ENCODE assay signal across 20 cellular contexts in genomic region chr12:130440411-130441080, GRCh38.
A peak's percentile ranks its signal among the peaks of the same experiment; 100 is the strongest.
DNase-seq lines count a peak whose midpoint lies in the region; ATAC-seq, FAIRE-seq and TF ChIP-seq lines count a peak whose summit lies in the region.
"Had no signal": no experiment of that assay in that cellular context is flagged by ENCODE, and none has a peak within 500 bp of the region (broad histone marks: within the 10 kb centered on the region; RNA-seq: fewer than 3 reads in every experiment).

No MANE protein-coding gene starts in this region.

- in situ Hi-C loops in HepG2 (cut with HindIII; ENCODE audit: extremely low pct_ligation_motif_present, low pct_unique_long_range_greater_than_20kb), result no loop called here

- 74% methylated on average over 11 of the region's 23 CpGs for WGBS in right lobe of liver (ENCODE audit: insufficient coverage, low coverage, low lambda C conversion rate, missing lambda C conversion rate)
- WGBS in HepG2 (ENCODE audit: low lambda C conversion rate), result 50% methylated on average over 16 of the region's 23 CpGs
- WGBS in aorta, 2 donors, result 92% methylated on average over 23 of the region's 23 CpGs

- H3K9ac ChIP-seq in HepG2 (ENCODE audit: insufficient read depth, low read depth, low read length), result no peak overlapping the region
- H3K9ac ChIP-seq: BLaER1 had no signal

- no peak for TF ChIP-seq POLR2A in right lobe of liver (IDR thresholded peaks at IDR 0.05)
- TF ChIP-seq POLR2A in HepG2 (IDR thresholded peaks at IDR 0.05; ENCODE audit: insufficient read depth in 1 of 2, low read depth in 2 of 2, low read length in 2 of 2), result no peak

- no peak for FAIRE-seq in HepG2 (lab: Jason Lieb, UNC)
- FAIRE-seq: GM12878, GM19239, H1 had no signal

- BruUV-seq in HepG2 (replicated peaks; lab: Mats Ljungman, UMichigan), result no TSS peak

- H4K20me1 ChIP-seq in HepG2 (ENCODE audit: insufficient read depth, low read length), result no peaks in the 10 kb centered on the region
- H4K20me1 ChIP-seq: BLaER1 had no signal

- POLR2A ChIA-PET in HepG2 (lab: Yijun Ruan, JAX), result no interaction called here

- no peak overlapping the region for H3K4me2 ChIP-seq in HepG2 (ENCODE audit: low read depth, low read length)
- H3K4me2 ChIP-seq: BLaER1 had no signal

- intact Hi-C loops in right lobe of liver (cut with DNase I), result no loop called here
- intact Hi-C loops in HepG2 (cut with micrococcal nuclease; ENCODE audit: unreplicated experiment), result no loop called here
- intact Hi-C loops in lower lobe of right lung (cut with DNase I), result no loop called here
- intact Hi-C loops in posterior vena cava (cut with DNase I), result no loop called here
- intact Hi-C loops in aorta (cut with DNase I), result no loop called here

- H3K36me3 ChIP-seq in right lobe of liver, result no peaks in the 10 kb centered on the region
- no peaks in the 10 kb centered on the region for H3K36me3 ChIP-seq in HepG2 (replicated peaks in 1 of 2; ENCODE audit: control insufficient read depth in 1 of 2, insufficient read depth in 2 of 2, low read length in 2 of 2)
- no peaks in the 10 kb centered on the region for H3K36me3 ChIP-seq in lower lobe of right lung
- H3K36me3 ChIP-seq in aorta (ENCODE audit: control insufficient read depth in 1 of 2, insufficient read depth in 2 of 2, low read length in 1 of 2), result no peaks in the 10 kb centered on the region
- H3K36me3 ChIP-seq: BLaER1 had no signal

- TF ChIP-seq EP300 in HepG2 (IDR thresholded peaks at IDR 0.05; ENCODE audit: low read depth in 2 of 2, low read length in 2 of 2) (no peak), HepG2 (CRISPR knock-in tag; IDR thresholded peaks at IDR 0.05; ENCODE audit: borderline replicate concordance) (no peak)

- no peak overlapping the region for H3K27ac ChIP-seq in right lobe of liver
- H3K27ac ChIP-seq in HepG2 (ENCODE audit: extremely low read length, insufficient read depth, low read length), result no peak overlapping the region
- H3K27ac ChIP-seq in lower lobe of right lung, result no peak overlapping the region
- H3K27ac ChIP-seq in aorta (ENCODE audit: low read depth in 1 of 2, low read length in 2 of 2), result no peak overlapping the region
- H3K27ac ChIP-seq: BLaER1 had no signal

- no peak overlapping the region for H3K4me3 ChIP-seq in right lobe of liver
- no peak overlapping the region for H3K4me3 ChIP-seq in HepG2 (replicated peaks in 1 of 3; ENCODE audit: insufficient read depth in 1 of 3, low read depth in 2 of 3, low read length in 3 of 3)
- H3K4me3 ChIP-seq in lower lobe of right lung, result no peak overlapping the region
- no peak overlapping the region for H3K4me3 ChIP-seq in aorta (ENCODE audit: low read length in 2 of 2)
- H3K4me3 ChIP-seq: BLaER1, GM12878 had no signal

- no peaks in the 10 kb centered on the region for H3K79me2 ChIP-seq in HepG2 (ENCODE audit: insufficient read depth, low read length)

- H2AFZ ChIP-seq in HepG2 (ENCODE audit: low read length), result no peak overlapping the region

- H3K27me3 ChIP-seq in right lobe of liver, result no peaks in the 10 kb centered on the region
- H3K27me3 ChIP-seq in HepG2 (ENCODE audit: control insufficient read depth in 1 of 2, insufficient read depth in 2 of 2, low read length in 2 of 2), result peaks cover 2 to 14% of the 10 kb centered on the region in 2 experiments; a peak in 1 of 5 replicates
- H3K27me3 ChIP-seq in lower lobe of right lung (ENCODE audit: low read depth), result no peaks in the 10 kb centered on the region
- H3K27me3 ChIP-seq in aorta (ENCODE audit: control insufficient read depth in 1 of 2, insufficient read depth in 2 of 2, low read length in 1 of 2), result no peaks in the 10 kb centered on the region
- H3K27me3 ChIP-seq: BLaER1 had no signal

- no peak for TF ChIP-seq CTCF in right lobe of liver (IDR thresholded peaks at IDR 0.05)
- TF ChIP-seq CTCF in HepG2 (CRISPR knock-in tag; IDR thresholded peaks at IDR 0.05), result no peak
- TF ChIP-seq CTCF in lower lobe of right lung (IDR thresholded peaks at IDR 0.05), result no peak

- DNase-seq in right lobe of liver (peak in 2 of 3 donors; percentile 2 to 39), HepG2 (ENCODE audit: low spot score) (no peak), lower lobe of right lung (peak; percentile 26), posterior vena cava (ENCODE audit: low spot score) (peak; percentile 53), aorta (peak; percentile 17 to 40), NCI-H748 (lab: John Stamatoyannopoulos, UW; ENCODE audit: unreplicated experiment) (no peak), NCI-H146 (lab: John Stamatoyannopoulos, UW) (no peak), NCI-H1436 treated with DMSO at 0.1 percent for 48 hours (lab: John Stamatoyannopoulos, UW) (no peak)
- DNase-seq: 8988T; Calu3; CD8-positive, alpha-beta T cell; DMS 273 treated with DMSO at 0.1 percent for 48 hours; DMS53; DND-41; EL; H9 had no signal

- ATAC-seq in right lobe of liver, result no peak
- no peak for ATAC-seq in HepG2
- no peak for ATAC-seq in lower lobe of right lung
- no peak for ATAC-seq in aorta (ENCODE audit: low FRiP score)
- ATAC-seq: CD8-positive, alpha-beta T cell; GM12878 had no signal

- H3K4me1 ChIP-seq in right lobe of liver, result no peaks in the 10 kb centered on the region
- H3K4me1 ChIP-seq in HepG2 (ENCODE audit: insufficient read depth, low read length), result no peaks in the 10 kb centered on the region
- H3K4me1 ChIP-seq in lower lobe of right lung, result no peaks in the 10 kb centered on the region
- H3K4me1 ChIP-seq in aorta (ENCODE audit: control insufficient read depth in 1 of 2, insufficient read depth in 2 of 2, low read length in 2 of 2), result no peaks in the 10 kb centered on the region
- H3K4me1 ChIP-seq: BLaER1 had no signal

- H3K9me3 ChIP-seq in right lobe of liver, result no peaks in the 10 kb centered on the region
- no peaks in the 10 kb centered on the region for H3K9me3 ChIP-seq in HepG2 (ENCODE audit: low read length)
- H3K9me3 ChIP-seq in lower lobe of right lung, result no peaks in the 10 kb centered on the region
- no peaks in the 10 kb centered on the region for H3K9me3 ChIP-seq in aorta (ENCODE audit: control insufficient read depth, low read length)

- TF ChIP-seq RAD21 in HepG2 (CRISPR knock-in tag; IDR thresholded peaks at IDR 0.05), result no peak

- CTCF ChIA-PET in HepG2 (lab: Yijun Ruan, JAX; ENCODE audit: low intra/inter-chr PET ratio, low total read pairs), result no interaction called here

TF ChIP-seq in HepG2, 621 proteins besides CTCF, POLR2A, EP300 and RAD21:
- TF ChIP-seq MED8 (CRISPR knock-in tag; IDR thresholded peaks at IDR 0.05; ENCODE audit: insufficient replicate concordance) (no peak), KLF16 (CRISPR knock-in tag; IDR thresholded peaks at IDR 0.05) (no peak), NFKB2 (CRISPR knock-in tag; IDR thresholded peaks at IDR 0.05; ENCODE audit: borderline replicate concordance) (no peak), ZSCAN12 (CRISPR knock-in tag; IDR thresholded peaks at IDR 0.05) (no peak), ZNF256 (CRISPR knock-in tag; conservative IDR thresholded peaks at IDR 0.05) (no peak), ZNF230 (CRISPR knock-in tag; IDR thresholded peaks at IDR 0.05) (no peak), MAFG (CRISPR knock-in tag; IDR thresholded peaks at IDR 0.05) (no peak), ZNF460 (CRISPR knock-in tag; IDR thresholded peaks at IDR 0.05; ENCODE audit: borderline replicate concordance) (no peak), STAT6 (CRISPR knock-in tag; IDR thresholded peaks at IDR 0.05; ENCODE audit: borderline replicate concordance) (no peak), XBP1 (CRISPR knock-in tag; IDR thresholded peaks at IDR 0.05) (no peak)
- TF ChIP-seq, protein P1, sequence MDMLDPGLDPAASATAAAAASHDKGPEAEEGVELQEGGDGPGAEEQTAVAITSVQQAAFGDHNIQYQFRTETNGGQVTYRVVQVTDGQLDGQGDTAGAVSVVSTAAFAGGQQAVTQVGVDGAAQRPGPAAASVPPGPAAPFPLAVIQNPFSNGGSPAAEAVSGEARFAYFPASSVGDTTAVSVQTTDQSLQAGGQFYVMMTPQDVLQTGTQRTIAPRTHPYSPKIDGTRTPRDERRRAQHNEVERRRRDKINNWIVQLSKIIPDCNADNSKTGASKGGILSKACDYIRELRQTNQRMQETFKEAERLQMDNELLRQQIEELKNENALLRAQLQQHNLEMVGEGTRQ (IDR thresholded peaks at IDR 0.05; ENCODE audit: low read depth, low read length), result no peak
- TF ChIP-seq, protein P1 (CRISPR knock-in tag; IDR thresholded peaks at IDR 0.05; ENCODE audit: borderline replicate concordance), result no peak

Comparison
In these comparisons a context has a peak if more than half of its experiments do, and no peak if none do; other contexts are left out.
1. DNase-seq: peak in right lobe of liver (2 of 3), lower lobe of right lung (single experiment), posterior vena cava (single experiment) and aorta (2 of 2); none in HepG2 (single experiment), NCI-H748 (single experiment), NCI-H146 (single experiment) and NCI-H1436 treated with DMSO at 0.1 percent for 48 hours (single experiment).